Comparison of ENCODE assay signal across 28 cellular contexts in genomic region chr14:81766597-81766996, GRCh38.
DNase-seq lines count a peak whose midpoint lies in the region; TF ChIP-seq lines count a peak whose summit lies in the region.
"Had no signal": no experiment of that assay in that cellular context is flagged by ENCODE, and none has a peak within 500 bp of the region (broad histone marks: within the 10 kb centered on the region; RNA-seq: fewer than 3 reads in every experiment).

No MANE protein-coding gene starts in this region.

- TF ChIP-seq CTCF in HL-60 (IDR thresholded peaks at IDR 0.05; ENCODE audit: insufficient read depth, low read length), result no peak
- no peak for TF ChIP-seq CTCF in mammary epithelial cell (conservative IDR thresholded peaks at IDR 0.05 in 1 of 2, IDR thresholded peaks at IDR 0.05 in 1 of 2; ENCODE audit: extremely low read depth in 1 of 2, insufficient read depth in 1 of 2, low read depth in 1 of 2, low read length in 2 of 2)
- TF ChIP-seq CTCF in RWPE1 (conservative IDR thresholded peaks at IDR 0.05; ENCODE audit: low read depth), result no peak

- dilution Hi-C loops in mammary epithelial cell (cut with HindIII; ENCODE audit: low sequenced_read_pairs), result no loop called here

- in situ Hi-C loops in mammary epithelial cell (cut with MboI; ENCODE audit: low sequenced_read_pairs in 2 of 2), result no loop called here

- no peaks in the 10 kb centered on the region for H3K27me3 ChIP-seq in HL-60 (ENCODE audit: insufficient read depth, poor library complexity, severe bottlenecking)
- H3K27me3 ChIP-seq in iPS-15b (ENCODE audit: control insufficient read depth, insufficient read depth, low read length), result no peaks in the 10 kb centered on the region
- H3K27me3 ChIP-seq in mammary epithelial cell (ENCODE audit: insufficient read depth, low read length), result no peaks in the 10 kb centered on the region
- H3K27me3 ChIP-seq: left lung, sigmoid colon, stomach, thyroid gland had no signal

- H3K4me2 ChIP-seq in mammary epithelial cell (ENCODE audit: insufficient read depth, low read depth, low read length), result no peak overlapping the region

- intact Hi-C loops in mammary epithelial cell (cut with micrococcal nuclease), result no loop called here

- H3K4me1 ChIP-seq in iPS-15b (ENCODE audit: control insufficient read depth, insufficient read depth, low read length) (no peaks in the 10 kb centered on the region), mammary epithelial cell (ENCODE audit: insufficient read depth, low read length) (no peaks in the 10 kb centered on the region)
- H3K4me1 ChIP-seq: left lung, sigmoid colon, stomach, thyroid gland had no signal

- peak overlapping the region; percentile 26 for H3K9ac ChIP-seq in iPS-15b (ENCODE audit: low read depth, low read length)
- H3K9ac ChIP-seq in mammary epithelial cell (ENCODE audit: insufficient read depth, low read length), result no peak overlapping the region

- POLR2A ChIA-PET in RWPE1 (lab: Yijun Ruan, JAX; ENCODE audit: low non-redundant PET), result no interaction called here

- H3K79me2 ChIP-seq in mammary epithelial cell (ENCODE audit: insufficient read depth, low read length), result no peaks in the 10 kb centered on the region

- H3K4me3 ChIP-seq in HL-60 (replicated peaks; ENCODE audit: insufficient read depth, low read length) (no peak overlapping the region), iPS-15b (ENCODE audit: low read depth, low read length) (no peak overlapping the region), mammary epithelial cell (replicated peaks in 1 of 3; ENCODE audit: insufficient read depth in 1 of 3, low read depth in 2 of 3, low read length in 3 of 3) (no peak overlapping the region)
- H3K4me3 ChIP-seq: coronary artery, K562, left lung, sigmoid colon, stomach, thyroid gland had no signal

- no peaks in the 10 kb centered on the region for H4K20me1 ChIP-seq in mammary epithelial cell (ENCODE audit: insufficient read depth, low read length)

- CTCF ChIA-PET in mammary epithelial cell (lab: Charles Lee; ENCODE audit: low non-redundant PET), result no interaction called here
- CTCF ChIA-PET in RWPE1 (lab: Yijun Ruan, JAX), result no interaction called here

- no peak overlapping the region for H2AFZ ChIP-seq in mammary epithelial cell (ENCODE audit: low read depth, low read length)

- H3K36me3 ChIP-seq in iPS-15b (ENCODE audit: control insufficient read depth, insufficient read depth, low read length) (no peaks in the 10 kb centered on the region), mammary epithelial cell (ENCODE audit: insufficient read depth, low read length) (no peaks in the 10 kb centered on the region)
- H3K36me3 ChIP-seq: left lung, sigmoid colon, stomach, thyroid gland had no signal

- WGBS in mammary epithelial cell (ENCODE audit: low coverage, missing lambda C conversion rate), result 47% methylated on average over 2 of the region's 3 CpGs

- BruUV-seq in mammary epithelial cell (replicated peaks; lab: Mats Ljungman, UMichigan), result no TSS peak

- H3K27ac ChIP-seq in HL-60 (replicated peaks) (peak overlapping the region; percentile 81), mammary epithelial cell (ENCODE audit: insufficient read depth, low read depth, low read length) (no peak overlapping the region), RWPE1 (no peak overlapping the region)
- H3K27ac ChIP-seq: coronary artery, epithelial cell of prostate, sigmoid colon, stomach, thyroid gland had no signal

- no peaks in the 10 kb centered on the region for H3K9me3 ChIP-seq in iPS-15b (ENCODE audit: control insufficient read depth, insufficient read depth, low read length)
- H3K9me3 ChIP-seq in mammary epithelial cell (replicated peaks; ENCODE audit: insufficient read depth, low read length), result no peaks in the 10 kb centered on the region
- H3K9me3 ChIP-seq: left lung, sigmoid colon, thyroid gland had no signal

- DNase-seq in HL-60 (ENCODE audit: low read depth in 1 of 2, low spot score in 1 of 2) (peak in 1 of 2 experiments; percentile 64), NOMO-1 treated with dmso at 0.1 percent for 144 hours (lab: John Stamatoyannopoulos, UW; ENCODE audit: unreplicated experiment) (peak; percentile 21), nucleus accumbens (lab: John Stamatoyannopoulos, UW) (no peak), mammary epithelial cell (no peak), RWPE1 (ENCODE audit: low spot score) (no peak), NCI-H146 (lab: John Stamatoyannopoulos, UW) (no peak)
- DNase-seq: activated CD4-positive, alpha-beta T cell treated with anti-CD3 and anti-CD28 coated beads, Interleukin-2, amount 50 U/mL, for 48 hours; activated CD8-positive, alpha-beta memory T cell treated with anti-CD3 and anti-CD28 coated beads, Interleukin-2, amount 50 U/mL, for 4 hours; activated naive CD4-positive, alpha-beta T cell treated with Interleukin-2 at 50 U/mL for 16 hours; Calu3; caudate nucleus; DMS79 treated with DMSO at 0.1 percent for 48 hours; effector memory CD4-positive, alpha-beta T cell; hypothalamus; left lung; NCI-H1417 treated with DMSO at 0.1 percent for 48 hours; NCI-H2081 treated with DMSO at 0.1 percent for 48 hours; NCI-H345; NCI-H69; sigmoid colon; stimulated activated CD4-positive, alpha-beta T cell treated with anti-CD3 and anti-CD28 coated beads, Interleukin-12 subunit alpha, Interleukin-12 subunit beta, amount 100 ng/mL, for 4 hours; stimulated activated CD4-positive, alpha-beta T cell treated with anti-CD3 and anti-CD28 coated beads, Interleukin-4, amount 100 ng/mL, for 1 hour; stomach; thyroid gland had no signal
